In genomic region chr3:93839193-93839592, GRCh38 we compare ENCODE assay signal across 4 cellular contexts.
A peak's percentile ranks its signal among the peaks of the same experiment; 100 is the strongest.
DNase-seq lines count a peak whose midpoint lies in the region; ATAC-seq and TF ChIP-seq lines count a peak whose summit lies in the region.
"Not testable (repeated sequence)": the region's sequence is repeated elsewhere in the genome, so short reads cannot be mapped to it uniquely, and the experiment has no call there.

No MANE protein-coding gene starts in this region.

- H3K79me2 ChIP-seq in ACC112 (ENCODE audit: control insufficient read depth, insufficient read depth, low read length, unreplicated experiment); PC-3 (ENCODE audit: low read length): not testable (repeated sequence)

- not testable (repeated sequence) for H3K27ac ChIP-seq in ACC112 (ENCODE audit: low read depth, low read length); HEK293 (ENCODE audit: extremely low read depth, low read depth, low read length); PC-3 (ENCODE audit: low read length)

- CTCF ChIA-PET in HEK293 (lab: Yijun Ruan, JAX); PC-3 (lab: Charles Lee): not testable (repeated sequence)

- H3K9me2 ChIP-seq in PC-3 (replicated peaks; ENCODE audit: low read length) = not testable (repeated sequence)

- H3K4me3 ChIP-seq in ACC112 (ENCODE audit: low read depth, low read length); HEK293 (ENCODE audit: low read depth, low read length); PC-3 (ENCODE audit: low read length): not testable (repeated sequence)

- H2AFZ ChIP-seq in ACC112 (ENCODE audit: low read length, unreplicated experiment) = peak overlapping the region; percentile 62
- H2AFZ ChIP-seq in PC-3 (ENCODE audit: low read length) = not testable (repeated sequence)

- intact Hi-C loops in PC-3 (cut with micrococcal nuclease) = not testable (repeated sequence)

- H3K9ac ChIP-seq in PC-3 (ENCODE audit: low read length) = not testable (repeated sequence)

- not testable (repeated sequence) for H3K36me3 ChIP-seq in ACC112 (ENCODE audit: insufficient read depth, low read length); HEK293 (ENCODE audit: control insufficient read depth in 2 of 2, insufficient read depth in 1 of 2, low read length in 2 of 2); PC-3 (ENCODE audit: low read depth, low read length)

- POLR2A ChIA-PET in HEK293 (lab: Yijun Ruan, JAX); PC-3 (lab: Charles Lee; ENCODE audit: unreplicated experiment): not testable (repeated sequence)

- H3K27me3 ChIP-seq in ACC112 (ENCODE audit: insufficient read depth, low read length); PC-3 (ENCODE audit: low read length): not testable (repeated sequence)

- peak; percentile 7 for DNase-seq in NCI-H1105 (lab: John Stamatoyannopoulos, UW)
- peak; percentile 64 for DNase-seq in PC-3

- not testable (repeated sequence) for BruUV-seq in PC-3 (replicated peaks; lab: Mats Ljungman, UMichigan)

- peak; percentile 76 for ATAC-seq in PC-3

- H3K9me3 ChIP-seq in HEK293 (ENCODE audit: control insufficient read depth, insufficient read depth, low read depth, low read length); PC-3 (ENCODE audit: low read length): not testable (repeated sequence)

- not testable (repeated sequence) for H3F3A ChIP-seq in PC-3 (ENCODE audit: low read length, unreplicated experiment)

- 0 out of 2 replicates have a peak overlapping the region, but pooled peaks have one; percentile 0 for H3K4me2 ChIP-seq in PC-3 (ENCODE audit: low read length)

- TF ChIP-seq CTCF in HEK293 (tag by site-specific recombination; IDR thresholded peaks at IDR 0.05); PC-3 (conservative IDR thresholded peaks at IDR 0.05; ENCODE audit: low read depth, low read length): not testable (repeated sequence)

- not testable (repeated sequence) for H4K20me1 ChIP-seq in PC-3 (ENCODE audit: low read length)

- peaks cover 28% of the 10 kb centered on the region for H3K4me1 ChIP-seq in ACC112 (ENCODE audit: control insufficient read depth, insufficient read depth, low read length, unreplicated experiment)
- not testable (repeated sequence) for H3K4me1 ChIP-seq in HEK293 (ENCODE audit: control insufficient read depth, insufficient read depth, low read length)
- peaks cover 17% of the 10 kb centered on the region; the same call in 1 of the 2 replicates for H3K4me1 ChIP-seq in PC-3 (ENCODE audit: insufficient read depth, low read length)

TF ChIP-seq in HEK293, 187 proteins besides CTCF, POLR2A, EP300 and RAD21:
- TF ChIP-seq BCL11B (tag by site-specific recombination; IDR thresholded peaks at IDR 0.05; ENCODE audit: low read depth) (0 out of 2 replicates have a peak, but pooled peaks have one; percentile 42), ZNF843 (tag by site-specific recombination; IDR thresholded peaks at IDR 0.05) (peak; percentile 47; the same call in 1 of the 2 replicates)
